18 cellular contexts compared by ENCODE assay signal in genomic region chr13:107585466-107585865, GRCh38.
DNase-seq lines count a peak whose midpoint lies in the region; ATAC-seq, FAIRE-seq and TF ChIP-seq lines count a peak whose summit lies in the region.
"Had no signal": no experiment of that assay in that cellular context is flagged by ENCODE, and none has a peak within 500 bp of the region (broad histone marks: within the 10 kb centered on the region; RNA-seq: fewer than 3 reads in every experiment).

No MANE protein-coding gene starts in this region.

- no peak for FAIRE-seq in frontal cortex (lab: Jason Lieb, UNC)

- in situ Hi-C loops in G401 (cut with HindIII; ENCODE audit: low sequenced_read_pairs) = no loop called here

- H3K4me3 ChIP-seq in AG10803 (ENCODE audit: low read length) (no peak overlapping the region), choroid plexus epithelial cell (ENCODE audit: low read depth, low read length) (no peak overlapping the region)
- H3K4me3 ChIP-seq: left lung, mucosa of descending colon, vagina had no signal

- H3K27ac Mint-ChIP-seq in HFFc6 (no peak overlapping the region), natural killer cell (no peak overlapping the region)
- H3K27ac Mint-ChIP-seq: activated CD4-positive, alpha-beta memory T cell treated with anti-CD3 and anti-CD28 coated beads for 36 hours; activated naive CD4-positive, alpha-beta T cell treated with anti-CD3 and anti-CD28 coated beads for 36 hours; CD8-positive, alpha-beta T cell had no signal

- TF ChIP-seq CTCF in AG10803 (conservative IDR thresholded peaks at IDR 0.05; ENCODE audit: low read length) = no peak
- no peak for TF ChIP-seq CTCF in choroid plexus epithelial cell (conservative IDR thresholded peaks at IDR 0.05; ENCODE audit: low read depth, low read length)
- TF ChIP-seq CTCF in HFFc6 (IDR thresholded peaks at IDR 0.05) = no peak
- TF ChIP-seq CTCF in natural killer cell (IDR thresholded peaks at IDR 0.05) = no peak

- no peaks in the 10 kb centered on the region for H3K4me1 Mint-ChIP-seq in HFFc6 (ENCODE audit: low read depth)
- H3K4me1 Mint-ChIP-seq in natural killer cell = no peaks in the 10 kb centered on the region

- no peak for ATAC-seq in natural killer cell
- ATAC-seq: CD8-positive, alpha-beta T cell; left lung; mucosa of descending colon had no signal

- no peaks in the 10 kb centered on the region for H3K27me3 Mint-ChIP-seq in HFFc6 (ENCODE audit: insufficient read depth)
- H3K27me3 Mint-ChIP-seq in natural killer cell (ENCODE audit: low read depth in 2 of 2) = no peaks in the 10 kb centered on the region
- H3K27me3 Mint-ChIP-seq: activated CD4-positive, alpha-beta memory T cell treated with anti-CD3 and anti-CD28 coated beads for 36 hours; brain had no signal

- H3K36me3 Mint-ChIP-seq in HFFc6 (ENCODE audit: low read depth) = peaks cover under 1% of the 10 kb centered on the region; the same call in 1 of the 2 replicates
- H3K36me3 Mint-ChIP-seq in natural killer cell = no peaks in the 10 kb centered on the region
- H3K36me3 Mint-ChIP-seq: activated CD4-positive, alpha-beta memory T cell treated with anti-CD3 and anti-CD28 coated beads for 36 hours; brain; CD8-positive, alpha-beta T cell had no signal

- DNase-seq in AG10803 (ENCODE audit: low read depth) (peak; percentile 27), G401 (ENCODE audit: low spot score) (peak; percentile 85), NCI-H2227 treated with DMSO at 0.1 percent for 48 hours (lab: John Stamatoyannopoulos, UW) (peak; percentile 18), choroid plexus epithelial cell (ENCODE audit: low read depth) (peak; percentile 23), HFFc6 (no peak), natural killer cell (no peak), frontal cortex (ENCODE audit: low spot score in 2 of 2) (no peak)
- DNase-seq in effector CD8-positive, alpha-beta T cell (lab: John Stamatoyannopoulos, UW) = no peak
- DNase-seq: activated CD4-positive, alpha-beta memory T cell treated with anti-CD3 and anti-CD28 coated beads for 36 hours; activated naive CD4-positive, alpha-beta T cell treated with anti-CD3 and anti-CD28 coated beads for 36 hours; activated T-cell treated with anti-CD3 and anti-CD28 coated beads, Interleukin-2, amount 50 U/mL, for 1 hour; CD8-positive, alpha-beta T cell; left lung; mucosa of descending colon; NCI-H187 treated with DMSO at 0.1 percent for 48 hours; stimulated activated CD4-positive, alpha-beta T cell treated with anti-CD3 and anti-CD28 coated beads, Interleukin-12 subunit alpha, Interleukin-12 subunit beta, amount 100 ng/mL, for 4 hours had no signal

- H3K9me3 Mint-ChIP-seq in HFFc6 (peaks cover 48% of the 10 kb centered on the region), natural killer cell (peaks cover under 1 to 11% of the 10 kb centered on the region in 2 donors)
- H3K9me3 Mint-ChIP-seq: activated CD4-positive, alpha-beta memory T cell treated with anti-CD3 and anti-CD28 coated beads for 36 hours had no signal

- H3K4me3 Mint-ChIP-seq in HFFc6 (no peak overlapping the region), natural killer cell (no peak overlapping the region)
- H3K4me3 Mint-ChIP-seq: activated CD4-positive, alpha-beta memory T cell treated with anti-CD3 and anti-CD28 coated beads for 36 hours; activated naive CD4-positive, alpha-beta T cell treated with anti-CD3 and anti-CD28 coated beads for 36 hours; CD8-positive, alpha-beta T cell had no signal

- intact Hi-C loops in natural killer cell (cut with micrococcal nuclease) = no loop called here

Comparison
In these comparisons a context has a peak if more than half of its experiments do, and no peak if none do; other contexts are left out.
1. DNase-seq: peak in AG10803 (single experiment), G401 (single experiment), NCI-H2227 treated with DMSO at 0.1 percent for 48 hours (single experiment) and choroid plexus epithelial cell (single experiment); none in HFFc6 (single experiment), natural killer cell (single experiment), frontal cortex (0 of 2) and effector CD8-positive, alpha-beta T cell (single experiment).